ENCODE assay signal across 29 cellular contexts in the genomic region with DNA sequence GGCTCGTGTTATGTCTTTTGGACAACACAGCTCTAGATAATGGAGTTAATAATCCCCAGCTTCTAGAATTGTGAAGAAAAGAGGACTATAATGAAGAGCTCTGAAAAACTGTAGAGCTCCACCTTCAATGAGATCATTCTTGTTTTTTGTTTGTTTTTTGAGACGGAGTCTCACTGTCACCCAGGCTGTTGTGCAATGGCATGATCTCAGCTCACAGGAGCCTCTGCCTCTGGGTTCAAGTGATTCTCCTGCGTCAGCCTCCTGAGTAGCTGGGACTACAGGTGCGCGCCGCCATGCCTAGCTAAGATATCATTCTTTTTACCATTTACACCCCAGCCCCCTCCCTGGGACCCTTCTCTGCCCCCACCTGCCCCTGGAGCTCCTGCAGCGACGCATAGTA. TPM values are rescaled to one million over a fixed set of nuclear protein-coding genes. Genes with fewer than 3 reads are reported as not detected.
"Had no signal": no experiment of that assay in that cellular context is flagged by ENCODE, and none has a peak within 500 bp of the region (broad histone marks: within the 10 kb centered on the region; RNA-seq: fewer than 3 reads in every experiment).

No MANE protein-coding gene starts in this region.

- ATAC-seq: naive thymus-derived CD8-positive, alpha-beta T cell; psoas muscle; stimulated activated naive B cell treated with anti-CD40 and anti-IgM and Interleukin-4, amounts not matched to agents 10 μg/mL and 1 μg/mL and 100 μg/mL, for 72 hours had no signal

- H3K4me1 ChIP-seq: breast epithelium, parathyroid adenoma, psoas muscle, thyroid gland had no signal

- H3K4me3 ChIP-seq: breast epithelium, psoas muscle, smooth muscle cell, stomach, thyroid gland had no signal

- H3K27ac ChIP-seq: breast epithelium, parathyroid adenoma, psoas muscle, stomach, thyroid gland had no signal

- H3K36me3 ChIP-seq: breast epithelium, thyroid gland had no signal

- H3K79me2 ChIP-seq: parathyroid adenoma had no signal

- H2AFZ ChIP-seq: parathyroid adenoma had no signal

- H3K4me2 ChIP-seq: smooth muscle cell had no signal

- H3K9ac ChIP-seq: parathyroid adenoma had no signal

- H3K9me3 ChIP-seq: psoas muscle, thyroid gland had no signal

- H3K27me3 ChIP-seq: breast epithelium, stomach, thyroid gland had no signal

- DNase-seq: activated CD4-positive, alpha-beta memory T cell treated with anti-CD3 and anti-CD28 coated beads for 36 hours; activated CD4-positive, alpha-beta T cell treated with anti-CD3 and anti-CD28 coated beads for 4 hours; activated CD8-positive, alpha-beta memory T cell treated with anti-CD3 and anti-CD28 coated beads, Interleukin-2, amount 50 U/mL, for 4 hours; activated gamma-delta T cell treated with Interleukin-2 at 50 U/mL for 16 hours; activated naive CD4-positive, alpha-beta T cell treated with anti-CD3 and anti-CD28 coated beads, Interleukin-2, amount 50 U/mL, for 16 hours; activated T-cell treated with anti-CD3 and anti-CD28 coated beads, Interleukin-2, amount 50 U/mL, for 1 hour; endodermal cell; head of caudate nucleus; hypothalamus; immature natural killer cell; naive thymus-derived CD8-positive, alpha-beta T cell; nucleus accumbens; stimulated activated CD4-positive, alpha-beta T cell treated with anti-CD3 and anti-CD28 coated beads, Interleukin-1b, Interleukin-23, amount 100 ng/mL, for 48 hours; stimulated activated naive B cell treated with anti-CD40 and anti-IgM and Interleukin-4, amounts not matched to agents 10 μg/mL and 1 μg/mL and 100 μg/mL, for 72 hours; stomach; thyroid gland had no signal

RNA-seq across cellular contexts. Expression of gene C20orf173, which starts 49.0 kb away (rescaled TPM):
- total RNA-seq: activated CD4-positive, alpha-beta memory T cell treated with anti-CD3 and anti-CD28 coated beads for 36 hours; activated CD8-positive, alpha-beta memory T cell treated with anti-CD3 and anti-CD28 coated beads for 36 hours; activated T-helper 1 cell treated with anti-CD3 and anti-CD28 coated beads, Interleukin-12 subunit alpha, Interleukin-12 subunit beta, Interleukin-2, Interleukin-4 antibody, amounts not matched to agents 30 ng/mL and 10 ng/mL and 1 ng/mL, durations not matched to agents 14 hours and 24 hours and 36 hours; breast epithelium; endodermal cell; epithelial cell of proximal tubule; fibroblast of villous mesenchyme; kidney epithelial cell; lower leg skin; naive thymus-derived CD8-positive, alpha-beta T cell; neural crest cell; psoas muscle; smooth muscle cell; stomach; T-helper 1 cell treated with Interleukin-12 subunit alpha and Interleukin-12 subunit beta and Interleukin-4 antibody, amounts not matched to agents 30 ng/mL and 1 ng/mL, for 36 hours; thyroid gland; ureter had no signal
- polyA plus RNA-seq: immature natural killer cell; naive thymus-derived CD8-positive, alpha-beta T cell; psoas muscle; smooth muscle cell; stomach had no signal
